Comparison of ENCODE assay signal across 8 cellular contexts in genomic region chr11:64234840-64235379, GRCh38. TPM values are rescaled to one million over a fixed set of nuclear protein-coding genes. Genes with fewer than 3 reads are reported as not detected.
A peak's percentile ranks its signal among the peaks of the same experiment; 100 is the strongest.
DNase-seq lines count a peak whose midpoint lies in the region; ATAC-seq and TF ChIP-seq lines count a peak whose summit lies in the region.

No MANE protein-coding gene starts in this region.

- no peak for TF ChIP-seq CTCF in vagina (IDR thresholded peaks at IDR 0.05)

- H3K4me1 Mint-ChIP-seq in effector memory CD8-positive, alpha-beta T cell (ENCODE audit: low read depth in 2 of 2) = peaks cover 24 to 26% of the 10 kb centered on the region in 2 donors

- no peaks in the 10 kb centered on the region for H3K27me3 Mint-ChIP-seq in effector memory CD8-positive, alpha-beta T cell

- H3K27me3 ChIP-seq in mucosa of stomach (ENCODE audit: control insufficient read depth, insufficient read depth, low read length) = no peaks in the 10 kb centered on the region
- H3K27me3 ChIP-seq in vagina = no peaks in the 10 kb centered on the region

- H3K9me3 ChIP-seq in KOPT-K1 (ENCODE audit: insufficient read depth, low read length, poor library complexity, severe bottlenecking) (no peaks in the 10 kb centered on the region), mucosa of stomach (ENCODE audit: control insufficient read depth, low read length) (no peaks in the 10 kb centered on the region), vagina (no peaks in the 10 kb centered on the region)

- peak overlapping the region; percentile 60 for H3K27ac ChIP-seq in KOPT-K1 (ENCODE audit: low read depth, low read length, poor library complexity, severe bottlenecking)
- peak overlapping the region; percentile 94 for H3K27ac ChIP-seq in vagina

- peak in 1 of 2 donors; percentile 20 for TF ChIP-seq POLR2A in vagina (IDR thresholded peaks at IDR 0.05)

- peak; percentile 71 for DNase-seq in DMS 273 (lab: John Stamatoyannopoulos, UW; ENCODE audit: unreplicated experiment)
- DNase-seq in DMS 273 treated with DMSO at 0.1 percent for 48 hours (lab: John Stamatoyannopoulos, UW) = no peak
- peak; percentile 32 to 37 for DNase-seq in activated CD4-positive, alpha-beta T cell treated with anti-CD3 and anti-CD28 coated beads for 4 hours
- peak in 2 of 3 experiments; percentile 52 to 53 for DNase-seq in effector memory CD8-positive, alpha-beta T cell
- DNase-seq in vagina (ENCODE audit: extremely low spot score in 2 of 2) = no peak

- H3K36me3 ChIP-seq in KOPT-K1 (ENCODE audit: insufficient read depth, low read length) (peaks cover 21% of the 10 kb centered on the region), mucosa of stomach (ENCODE audit: control insufficient read depth, insufficient read depth, low read length) (no peaks in the 10 kb centered on the region), vagina (peaks cover 0 to 18% of the 10 kb centered on the region in 2 donors)

- peak overlapping the region; percentile 80 to 86 for H3K4me3 Mint-ChIP-seq in effector memory CD8-positive, alpha-beta T cell

- peak overlapping the region; percentile 41 for H3K9ac ChIP-seq in mucosa of stomach (ENCODE audit: low read length)

- H3K4me1 ChIP-seq in mucosa of stomach (ENCODE audit: control insufficient read depth, insufficient read depth, low read length) (peaks cover 68% of the 10 kb centered on the region), vagina (peaks cover 61% of the 10 kb centered on the region)

- peak overlapping the region; percentile 46 to 81 for H3K27ac Mint-ChIP-seq in effector memory CD8-positive, alpha-beta T cell

- ATAC-seq in effector memory CD8-positive, alpha-beta T cell (replicated peaks) = peak; percentile 51
- ATAC-seq in GM21423 (IDR thresholded peaks at IDR 0.05; ENCODE audit: unreplicated experiment) = no peak

- H3K4me3 ChIP-seq in mucosa of stomach (ENCODE audit: low read length) = peak overlapping the region; percentile 55
- peak overlapping the region; percentile 62 to 94 for H3K4me3 ChIP-seq in vagina

- intact Hi-C loops in vagina (cut with DNase I) = loop anchor here (5.0 kb wide), 1 partner anchor 72 kb away; the partner anchor contains the start of gene ESRRA

- no peaks in the 10 kb centered on the region for H3K9me3 Mint-ChIP-seq in effector memory CD8-positive, alpha-beta T cell

- peaks cover 12% of the 10 kb centered on the region for H3K36me3 Mint-ChIP-seq in effector memory CD8-positive, alpha-beta T cell (ENCODE audit: insufficient read depth)

RNA-seq across cellular contexts. Expression of gene VEGFB, which starts 0.5 kb away (rescaled TPM):
- 44.9 TPM for total RNA-seq in vagina

RNA-seq across cellular contexts. Expression of gene DNAJC4, which starts 4.6 kb away (rescaled TPM):
- total RNA-seq in vagina = 43.7 TPM

RNA-seq across cellular contexts. Expression of gene FKBP2, which starts 6.0 kb away (rescaled TPM):
- total RNA-seq in vagina = 66.0 TPM

RNA-seq across cellular contexts. Expression of gene NUDT22, which starts 8.8 kb away (rescaled TPM):
- 38.8 TPM for total RNA-seq in vagina

RNA-seq across cellular contexts. Expression of gene TRPT1, which starts 8.9 kb away (rescaled TPM):
- 27.7 TPM for total RNA-seq in vagina

Comparison
In these comparisons a context has a peak if more than half of its experiments do, and no peak if none do; other contexts are left out.
1. DNase-seq: peak in DMS 273 (single experiment), activated CD4-positive, alpha-beta T cell treated with anti-CD3 and anti-CD28 coated beads for 4 hours (2 of 2) and effector memory CD8-positive, alpha-beta T cell (2 of 3); none in DMS 273 treated with DMSO at 0.1 percent for 48 hours (single experiment) and vagina (0 of 2).